Comparison of ENCODE assay signal across 10 cellular contexts in the genomic region with DNA sequence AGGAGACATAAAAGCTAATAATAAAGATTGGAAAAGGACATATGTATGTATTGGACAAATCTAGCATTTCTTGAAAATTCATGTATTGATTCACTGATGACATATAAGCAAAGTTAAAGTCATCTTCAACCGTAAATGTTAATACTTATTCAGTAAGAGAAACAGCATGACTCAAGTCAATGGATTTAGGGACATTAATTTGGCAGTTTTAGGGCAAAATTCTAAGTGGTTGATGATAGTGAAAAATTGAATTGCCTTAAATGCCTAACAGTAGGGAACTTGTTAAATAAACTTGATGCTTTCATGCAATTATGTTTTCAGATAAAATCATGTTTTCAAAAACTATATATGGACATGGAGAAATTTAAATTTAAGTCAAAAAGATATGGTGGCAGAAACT. TPM values are rescaled to one million over a fixed set of nuclear protein-coding genes. Genes with fewer than 3 reads are reported as not detected.
DNase-seq lines count a peak whose midpoint lies in the region; ATAC-seq and TF ChIP-seq lines count a peak whose summit lies in the region.
"Had no signal": no experiment of that assay in that cellular context is flagged by ENCODE, and none has a peak within 500 bp of the region (broad histone marks: within the 10 kb centered on the region; RNA-seq: fewer than 3 reads in every experiment).

No MANE protein-coding gene starts in this region.

- H3K36me3 Mint-ChIP-seq in progenitor cell of endocrine pancreas (ENCODE audit: insufficient read depth): no peaks in the 10 kb centered on the region
- H3K36me3 Mint-ChIP-seq: activated naive CD8-positive, alpha-beta T cell treated with anti-CD3 and anti-CD28 coated beads, Interleukin-2, amount 10 ng/mL, durations not matched to agents 7 days and 5 days had no signal

- no peaks in the 10 kb centered on the region for H3K36me3 ChIP-seq in SJSA1
- no peaks in the 10 kb centered on the region for H3K36me3 ChIP-seq in WERI-Rb-1

- no peaks in the 10 kb centered on the region; the same call in 1 of the 2 replicates for H3K9me3 ChIP-seq in SJSA1 (replicated peaks)
- H3K9me3 ChIP-seq in WERI-Rb-1 (ENCODE audit: severe bottlenecking): no peaks in the 10 kb centered on the region

- no peaks in the 10 kb centered on the region for H3K9me3 Mint-ChIP-seq in progenitor cell of endocrine pancreas (ENCODE audit: low read depth)
- H3K9me3 Mint-ChIP-seq: activated naive CD8-positive, alpha-beta T cell treated with anti-CD3 and anti-CD28 coated beads, Interleukin-2, amount 10 ng/mL, durations not matched to agents 7 days and 5 days had no signal

- peak overlapping the region; percentile 88 for H3K27ac ChIP-seq in SJSA1
- no peak overlapping the region for H3K27ac ChIP-seq in substantia nigra (ENCODE audit: low read depth, low read length, poor library complexity, severe bottlenecking)
- no peak overlapping the region for H3K27ac ChIP-seq in WERI-Rb-1

- DNase-seq in ELR (ENCODE audit: low read depth) (peak; percentile 49), SJSA1 (ENCODE audit: low read depth in 1 of 2, low spot score in 2 of 2) (no peak), fibroblast of mammary gland (ENCODE audit: low read depth) (peak; percentile 71), progenitor cell of endocrine pancreas (ENCODE audit: low spot score, unreplicated experiment) (no peak), substantia nigra (lab: John Stamatoyannopoulos, UW) (no peak), T1000 (lab: John Stamatoyannopoulos, UW) (no peak), WERI-Rb-1 (no peak)
- DNase-seq: activated naive CD8-positive, alpha-beta T cell treated with anti-CD3 and anti-CD28 coated beads, Interleukin-2, amount 10 ng/mL, durations not matched to agents 7 days and 5 days; NCI-H446 had no signal

- H3K27me3 Mint-ChIP-seq in progenitor cell of endocrine pancreas: no peaks in the 10 kb centered on the region

- peak overlapping the region; percentile 31 for H3K4me3 Mint-ChIP-seq in progenitor cell of endocrine pancreas (ENCODE audit: low read depth)
- H3K4me3 Mint-ChIP-seq: activated naive CD8-positive, alpha-beta T cell treated with anti-CD3 and anti-CD28 coated beads, Interleukin-2, amount 10 ng/mL, durations not matched to agents 7 days and 5 days had no signal

- H3K27ac Mint-ChIP-seq in progenitor cell of endocrine pancreas: peak overlapping the region; percentile 97
- H3K27ac Mint-ChIP-seq: activated naive CD8-positive, alpha-beta T cell treated with anti-CD3 and anti-CD28 coated beads, Interleukin-2, amount 10 ng/mL, durations not matched to agents 7 days and 5 days had no signal

- no peak overlapping the region for H3K4me3 ChIP-seq in SJSA1
- peak overlapping the region; percentile 20 for H3K4me3 ChIP-seq in fibroblast of mammary gland (ENCODE audit: control insufficient read depth, low read depth, low read length)
- H3K4me3 ChIP-seq in WERI-Rb-1 (ENCODE audit: low read depth, low read length): no peak overlapping the region

- H3K27me3 ChIP-seq in SJSA1 (replicated peaks): no peaks in the 10 kb centered on the region
- H3K27me3 ChIP-seq in WERI-Rb-1 (ENCODE audit: insufficient read depth, low read depth, severe bottlenecking): no peaks in the 10 kb centered on the region

- peaks cover 57% of the 10 kb centered on the region for H3K4me1 ChIP-seq in SJSA1 (replicated peaks)

- H3K4me1 Mint-ChIP-seq in progenitor cell of endocrine pancreas (ENCODE audit: low read depth): peaks cover 41% of the 10 kb centered on the region

- no peak for ATAC-seq in HG03280 (IDR thresholded peaks at IDR 0.05; ENCODE audit: unreplicated experiment)

- TF ChIP-seq CTCF in fibroblast of mammary gland (conservative IDR thresholded peaks at IDR 0.05; ENCODE audit: control insufficient read depth, insufficient read depth, low read depth, low read length) (no peak), progenitor cell of endocrine pancreas (IDR thresholded peaks at IDR 0.05; ENCODE audit: unreplicated experiment) (no peak), WERI-Rb-1 (IDR thresholded peaks at IDR 0.05; ENCODE audit: low read depth, low read length) (no peak)

RNA-seq across cellular contexts. Expression of gene ITGB1, which starts 24.9 kb away (rescaled TPM):
- total RNA-seq in SJSA1 (2014; rRNA removed; shearing (Covaris generic)): 1,448 and 1,992 TPM in 2 replicates
- 382 and 384 TPM in 2 replicates for total RNA-seq in progenitor cell of endocrine pancreas

Comparison
In these comparisons a context has a peak if more than half of its experiments do, and no peak if none do; other contexts are left out.
1. DNase-seq: peak in ELR (single experiment) and fibroblast of mammary gland (single experiment); none in SJSA1 (0 of 2), progenitor cell of endocrine pancreas (single experiment), substantia nigra (0 of 49), T1000 (single experiment) and WERI-Rb-1 (single experiment).